ENCODE assay signal across 9 cellular contexts in genomic region chr6:114342826-114343781, GRCh38. TPM values are rescaled to one million over a fixed set of nuclear protein-coding genes. Genes with fewer than 3 reads are reported as not detected.
DNase-seq lines count a peak whose midpoint lies in the region; ATAC-seq and TF ChIP-seq lines count a peak whose summit lies in the region.
"Had no signal": no experiment of that assay in that cellular context is flagged by ENCODE, and none has a peak within 500 bp of the region (broad histone marks: within the 10 kb centered on the region; RNA-seq: fewer than 3 reads in every experiment).

Gene HS3ST5 (minus strand): TSS chr6:114343023. CDS start chr6:114062845, 280,178 bp downstream.

- no peaks in the 10 kb centered on the region for H3K36me3 Mint-ChIP-seq in WTC11

- H3K4me3 ChIP-seq in gastroesophageal sphincter (peak within 1 kb of the TSS; percentile 39 to 60), neutrophil (ENCODE audit: low read depth in 1 of 2, low read length in 1 of 2) (peak within 1 kb of the TSS; percentile 62 to 67)

- H3K4me3 Mint-ChIP-seq in WTC11: peak within 1 kb of the TSS; percentile 98
- H3K4me3 Mint-ChIP-seq: dendritic cell treated with granulocyte-macrophage colony-stimulating factor and Interleukin-4, amounts not matched to agents 40 ng/mL and 50 ng/mL, for 4 days had no signal

- peaks cover 43% of the 10 kb centered on the region for H3K4me1 Mint-ChIP-seq in WTC11

- H3K4me1 ChIP-seq in gastroesophageal sphincter (peaks cover 0 to 34% (median 13%) of the 10 kb centered on the region in 3 donors), neutrophil (ENCODE audit: control insufficient read depth in 1 of 2, insufficient read depth in 1 of 2, low read depth in 1 of 2, low read length in 1 of 2) (peaks cover 39 to 51% of the 10 kb centered on the region in 2 experiments)

- WGBS in gastroesophageal sphincter (ENCODE audit: low coverage in 1 of 2), 2 donors: no CpG with 5 or more reads among the region's 73 CpGs

- peak within 1 kb of the TSS; percentile 81 for H3K27ac Mint-ChIP-seq in WTC11
- H3K27ac Mint-ChIP-seq: dendritic cell treated with granulocyte-macrophage colony-stimulating factor and Interleukin-4, amounts not matched to agents 40 ng/mL and 50 ng/mL, for 4 days had no signal

- DNase-seq in NCI-H2081 (lab: John Stamatoyannopoulos, UW): peak; percentile 17 to 36
- no peak for DNase-seq in NCI-H2081 treated with DMSO at 0.1 percent for 48 hours (lab: John Stamatoyannopoulos, UW)
- DNase-seq in Kasumi-1 (lab: John Stamatoyannopoulos, UW): peak; percentile 41 to 58
- DNase-seq in WTC11 (ENCODE audit: low spot score): peak; percentile 91
- DNase-seq in cortex of kidney (lab: John Stamatoyannopoulos, UW): no peak

- H3K27me3 Mint-ChIP-seq in WTC11 (ENCODE audit: low read depth): no peaks in the 10 kb centered on the region

- no peaks in the 10 kb centered on the region for H3K36me3 ChIP-seq in gastroesophageal sphincter
- H3K36me3 ChIP-seq in neutrophil: no peaks in the 10 kb centered on the region

- CTCF ChIA-PET in WTC11 (lab: Charles Lee): interaction anchor here (0.6 to 3.4 kb wide), 30 partner anchors 8 to 1643 kb away, joined by 3 to 27 read pairs (median 4); no protein-coding TSS in a partner anchor

- ATAC-seq in WTC11 (peak; percentile 79), gastroesophageal sphincter (peak; percentile 49), HG03442 (IDR thresholded peaks at IDR 0.05; ENCODE audit: unreplicated experiment) (no peak)

- TF ChIP-seq CTCF in WTC11 (IDR thresholded peaks at IDR 0.05): peak; percentile 43
- TF ChIP-seq CTCF in gastroesophageal sphincter (IDR thresholded peaks at IDR 0.05): peak in 1 of 4 experiments; percentile 28
- no peak for TF ChIP-seq CTCF in neutrophil (IDR thresholded peaks at IDR 0.05)

- H3K9me3 Mint-ChIP-seq in WTC11: no peaks in the 10 kb centered on the region
- H3K9me3 Mint-ChIP-seq: dendritic cell treated with granulocyte-macrophage colony-stimulating factor and Interleukin-4, amounts not matched to agents 40 ng/mL and 50 ng/mL, for 4 days had no signal

- H3K27ac ChIP-seq in gastroesophageal sphincter (no peak within 1 kb of the TSS), neutrophil (no peak within 1 kb of the TSS)

- H3K27me3 ChIP-seq in gastroesophageal sphincter (peaks cover 59% of the 10 kb centered on the region), neutrophil (peaks cover 61% of the 10 kb centered on the region)

- H3K9me3 ChIP-seq in gastroesophageal sphincter: no peaks in the 10 kb centered on the region
- no peaks in the 10 kb centered on the region for H3K9me3 ChIP-seq in neutrophil

- POLR2A ChIA-PET in WTC11 (lab: Charles Lee): interaction anchor here (0.8 to 2.8 kb wide), 12 partner anchors 18 to 168 kb away, joined by 3 to 14 read pairs (median 4); no protein-coding TSS in a partner anchor

- no peak for TF ChIP-seq POLR2A in gastroesophageal sphincter (IDR thresholded peaks at IDR 0.05)

- TF ChIP-seq EP300 in gastroesophageal sphincter (IDR thresholded peaks at IDR 0.05): no peak

TF ChIP-seq in WTC11, 78 proteins besides CTCF, POLR2A, EP300 and RAD21 (continues in another document):
- TF ChIP-seq GRHL2 (CRISPR knock-in tag; IDR thresholded peaks at IDR 0.05; ENCODE audit: insufficient replicate concordance, severe bottlenecking) (no peak), USF1 (CRISPR knock-in tag; IDR thresholded peaks at IDR 0.05) (no peak), NR3C1 (CRISPR knock-in tag; conservative IDR thresholded peaks at IDR 0.05; ENCODE audit: low read depth) (0 out of 2 replicates have a peak, but pooled peaks have one; percentile 73), ATF3 (CRISPR knock-in tag; conservative IDR thresholded peaks at IDR 0.05) (no peak), OVOL2 (CRISPR knock-in tag; IDR thresholded peaks at IDR 0.05; ENCODE audit: borderline replicate concordance) (no peak), ZNF532 (CRISPR knock-in tag; IDR thresholded peaks at IDR 0.05; ENCODE audit: borderline replicate concordance) (no peak), FOXK1 (CRISPR knock-in tag; IDR thresholded peaks at IDR 0.05) (0 out of 2 replicates have a peak, but pooled peaks have one; percentile 6), MXD4 (CRISPR knock-in tag; IDR thresholded peaks at IDR 0.05; ENCODE audit: borderline replicate concordance) (no peak), ZNF138 (CRISPR knock-in tag; conservative IDR thresholded peaks at IDR 0.05) (no peak; the same call in 1 of the 2 replicates), ATF1 (CRISPR knock-in tag; IDR thresholded peaks at IDR 0.05) (no peak), TEAD4 (CRISPR knock-in tag; IDR thresholded peaks at IDR 0.05) (0 out of 2 replicates have a peak, but pooled peaks have one; percentile 22), JUN (CRISPR knock-in tag; IDR thresholded peaks at IDR 0.05) (no peak; the same call in 1 of the 2 replicates), ZNF396 (CRISPR knock-in tag; IDR thresholded peaks at IDR 0.05; ENCODE audit: borderline replicate concordance) (no peak), NFYB (CRISPR knock-in tag; conservative IDR thresholded peaks at IDR 0.05; ENCODE audit: low read depth) (no peak), NR2C2 (CRISPR knock-in tag; IDR thresholded peaks at IDR 0.05) (no peak), MAX (CRISPR knock-in tag; IDR thresholded peaks at IDR 0.05) (peak; percentile 62), PRRX2 (CRISPR knock-in tag; IDR thresholded peaks at IDR 0.05) (0 out of 2 replicates have a peak, but pooled peaks have one; percentile 24), HMGA2 (CRISPR knock-in tag; IDR thresholded peaks at IDR 0.05) (no peak), TEAD1 (CRISPR knock-in tag; IDR thresholded peaks at IDR 0.05) (peak; percentile 24; the same call in 1 of the 2 replicates), RORB (CRISPR knock-in tag; IDR thresholded peaks at IDR 0.05) (no peak), ZBTB21 (CRISPR knock-in tag; IDR thresholded peaks at IDR 0.05; ENCODE audit: borderline replicate concordance) (no peak; the same call in 1 of the 2 replicates)
- TF ChIP-seq, protein P1, sequence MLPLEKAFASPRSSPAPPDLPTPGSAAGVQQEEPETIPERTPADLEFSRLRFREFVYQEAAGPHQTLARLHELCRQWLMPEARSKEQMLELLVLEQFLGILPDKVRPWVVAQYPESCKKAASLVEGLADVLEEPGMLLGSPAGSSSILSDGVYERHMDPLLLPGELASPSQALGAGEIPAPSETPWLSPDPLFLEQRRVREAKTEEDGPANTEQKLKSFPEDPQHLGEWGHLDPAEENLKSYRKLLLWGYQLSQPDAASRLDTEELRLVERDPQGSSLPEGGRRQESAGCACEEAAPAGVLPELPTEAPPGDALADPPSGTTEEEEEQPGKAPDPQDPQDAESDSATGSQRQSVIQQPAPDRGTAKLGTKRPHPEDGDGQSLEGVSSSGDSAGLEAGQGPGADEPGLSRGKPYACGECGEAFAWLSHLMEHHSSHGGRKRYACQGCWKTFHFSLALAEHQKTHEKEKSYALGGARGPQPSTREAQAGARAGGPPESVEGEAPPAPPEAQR (CRISPR knock-in tag; IDR thresholded peaks at IDR 0.05): no peak

RNA-seq across cellular contexts. Expression of gene HS3ST5, which starts in this region (rescaled TPM):
- total RNA-seq in WTC11 (2021) (8.1 to 8.7 TPM (median 8.6 TPM) in 3 replicates), gastroesophageal sphincter (under 1 TPM in 1 of 4 donors, not detected in 3; 0.13 TPM)

Comparison
In these comparisons a context has a peak if more than half of its experiments do, and no peak if none do; other contexts are left out.
1. DNase-seq: peak in NCI-H2081 (2 of 2), Kasumi-1 (2 of 2) and WTC11 (single experiment); none in NCI-H2081 treated with DMSO at 0.1 percent for 48 hours (single experiment) and cortex of kidney (single experiment).
2. Peak in ATAC-seq and H3K4me3 ChIP-seq in gastroesophageal sphincter; RNA of the gene not detected or under 1 TPM.